Comparison of ENCODE assay signal across 1 cellular context in the genomic region with DNA sequence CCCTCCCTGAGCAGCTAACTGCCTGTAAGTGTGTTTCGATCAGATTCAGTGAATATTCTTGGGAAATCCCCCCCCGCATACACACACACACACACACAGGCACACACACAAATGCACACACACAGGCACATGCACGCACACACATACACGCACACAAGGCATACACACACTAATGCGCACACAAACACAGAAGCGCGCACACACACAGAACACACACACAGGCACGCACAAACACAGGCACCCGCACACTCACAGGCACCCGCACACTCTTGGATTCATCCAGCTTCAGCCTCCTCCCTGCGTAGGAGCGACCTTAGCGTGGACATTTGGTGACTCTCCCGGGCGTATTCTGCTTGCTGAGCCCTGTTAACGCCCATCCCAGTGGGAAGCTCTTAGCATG.
TF ChIP-seq lines count a peak whose summit lies in the region.

No MANE protein-coding gene starts in this region.

TF ChIP-seq in WTC11, 78 proteins besides CTCF, POLR2A, EP300 and RAD21 (continued from another document):
- TF ChIP-seq, protein P1, sequence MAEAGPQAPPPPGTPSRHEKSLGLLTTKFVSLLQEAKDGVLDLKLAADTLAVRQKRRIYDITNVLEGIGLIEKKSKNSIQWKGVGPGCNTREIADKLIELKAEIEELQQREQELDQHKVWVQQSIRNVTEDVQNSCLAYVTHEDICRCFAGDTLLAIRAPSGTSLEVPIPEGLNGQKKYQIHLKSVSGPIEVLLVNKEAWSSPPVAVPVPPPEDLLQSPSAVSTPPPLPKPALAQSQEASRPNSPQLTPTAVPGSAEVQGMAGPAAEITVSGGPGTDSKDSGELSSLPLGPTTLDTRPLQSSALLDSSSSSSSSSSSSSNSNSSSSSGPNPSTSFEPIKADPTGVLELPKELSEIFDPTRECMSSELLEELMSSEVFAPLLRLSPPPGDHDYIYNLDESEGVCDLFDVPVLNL (CRISPR knock-in tag; IDR thresholded peaks at IDR 0.05; ENCODE audit: borderline replicate concordance, low read depth), result no peak
- no peak for TF ChIP-seq SMAD3 (CRISPR knock-in tag; IDR thresholded peaks at IDR 0.05; ENCODE audit: borderline replicate concordance)
